In the genomic region with DNA sequence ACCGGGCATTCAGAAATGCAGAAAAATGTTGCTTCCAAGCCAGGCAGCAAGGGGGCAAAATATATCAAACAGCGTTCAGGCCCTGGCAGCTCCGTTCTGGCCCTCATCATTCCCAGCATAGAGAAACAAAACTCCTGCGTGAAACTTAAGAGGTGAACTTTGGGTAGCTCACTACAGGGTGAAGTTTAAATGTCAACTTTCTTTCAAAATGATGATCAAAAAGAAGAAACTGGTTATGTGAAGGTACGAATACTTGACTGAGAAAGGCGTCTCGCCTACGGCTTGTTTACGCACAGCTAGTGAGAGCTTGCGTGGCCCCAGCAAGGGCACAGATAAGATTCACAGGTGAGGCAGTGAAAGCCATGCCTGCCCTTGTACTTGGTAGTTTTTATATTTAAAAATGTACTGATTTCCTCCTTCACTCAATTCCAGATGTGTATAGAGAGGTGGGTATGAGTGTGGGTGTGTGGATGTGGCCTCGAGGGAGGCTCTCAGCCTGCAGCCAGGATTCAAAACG, we compare ENCODE assay signal across 9 cellular contexts.
DNase-seq lines count a peak whose midpoint lies in the region; ATAC-seq lines count a peak whose summit lies in the region.
"Had no signal": no experiment of that assay in that cellular context is flagged by ENCODE, and none has a peak within 500 bp of the region (broad histone marks: within the 10 kb centered on the region; RNA-seq: fewer than 3 reads in every experiment).

No MANE protein-coding gene starts in this region.

- no peaks in the 10 kb centered on the region for H3K27me3 ChIP-seq in H7 (ENCODE audit: control insufficient read depth, insufficient read depth, low read length)
- H3K27me3 ChIP-seq: pancreas had no signal

- no peaks in the 10 kb centered on the region for H3K36me3 ChIP-seq in H7 (replicated peaks; ENCODE audit: control insufficient read depth, insufficient read depth, low read length)
- H3K36me3 ChIP-seq: pancreas had no signal

- no peak overlapping the region for H3K4me3 ChIP-seq in H7 (ENCODE audit: insufficient read depth, low read depth, low read length)
- H3K4me3 ChIP-seq: pancreas had no signal

- ATAC-seq in GM19397 (IDR thresholded peaks at IDR 0.05; ENCODE audit: unreplicated experiment) = peak; percentile 17
- peak; percentile 31 for ATAC-seq in HG03342 (IDR thresholded peaks at IDR 0.05; ENCODE audit: unreplicated experiment)

- DNase-seq in activated T-cell treated with anti-CD3 and anti-CD28 coated beads for 4 hours (peak; percentile 44), Kasumi-1 (lab: John Stamatoyannopoulos, UW) (no peak), H7 (no peak), NCI-H345 treated with DMSO at 0.1 percent for 48 hours (lab: John Stamatoyannopoulos, UW; ENCODE audit: unreplicated experiment) (no peak), GDM1 (lab: John Stamatoyannopoulos, UW) (no peak)
- DNase-seq in stimulated activated CD4-positive, alpha-beta T cell treated with anti-CD3 and anti-CD28 coated beads, Interleukin-12 subunit alpha, Interleukin-12 subunit beta, amount 100 ng/mL, for 24 hours (ENCODE audit: low read depth in 2 of 2) = peak; percentile 51 to 52

Comparison
In these comparisons a context has a peak if more than half of its experiments do, and no peak if none do; other contexts are left out.
1. DNase-seq: peak in activated T-cell treated with anti-CD3 and anti-CD28 coated beads for 4 hours (single experiment) and stimulated activated CD4-positive, alpha-beta T cell treated with anti-CD3 and anti-CD28 coated beads, Interleukin-12 subunit alpha, Interleukin-12 subunit beta, amount 100 ng/mL, for 24 hours (2 of 2); none in Kasumi-1 (0 of 2), H7 (single experiment), NCI-H345 treated with DMSO at 0.1 percent for 48 hours (single experiment) and GDM1 (single experiment).